ENCODE assay signal across 8 cellular contexts in genomic region chr6:3118353-3119039, GRCh38. TPM values are rescaled to one million over a fixed set of nuclear protein-coding genes. Genes with fewer than 3 reads are reported as not detected.
DNase-seq lines count a peak whose midpoint lies in the region; ATAC-seq lines count a peak whose summit lies in the region.

BPHL (plus strand) TSS chr6:3118711; CDS start chr6:3118741, 30 bp downstream.

- peaks cover 11% of the 10 kb centered on the region for H3K36me3 Mint-ChIP-seq in effector memory CD8-positive, alpha-beta T cell (ENCODE audit: insufficient read depth)
- H3K36me3 Mint-ChIP-seq in memory B cell = peaks cover 1% of the 10 kb centered on the region

- H3K27ac Mint-ChIP-seq in effector memory CD8-positive, alpha-beta T cell = peak within 1 kb of the TSS; percentile 97 to 98
- peak within 1 kb of the TSS; percentile 99 for H3K27ac Mint-ChIP-seq in memory B cell

- DNase-seq in COLO829 (ENCODE audit: low spot score) = peak; percentile 100
- peak; percentile 97 for DNase-seq in HT-29 (ENCODE audit: low spot score)
- peak; percentile 99 for DNase-seq in NK-92 treated with Interleukin-12 subunit alpha and Interleukin-12 subunit beta, amount 100 ng/mL, for 24 hours (lab: John Stamatoyannopoulos, UW)
- peak; percentile 99 to 100 (median 99) for DNase-seq in activated CD8-positive, alpha-beta memory T cell treated with anti-CD3 and anti-CD28 coated beads for 48 hours (ENCODE audit: low read depth in 2 of 3, low spot score in 2 of 3)
- DNase-seq in effector memory CD8-positive, alpha-beta T cell = peak; percentile 100
- DNase-seq in memory B cell (ENCODE audit: low spot score in 2 of 2) = peak; percentile 100
- DNase-seq in stimulated activated CD8-positive, alpha-beta memory T cell treated with anti-CD3 and anti-CD28 coated beads, Interleukin-12 subunit alpha, Interleukin-12 subunit beta, amount 100 ng/mL, for 1 hour (ENCODE audit: low read depth) = peak; percentile 99

- ATAC-seq in GM21360 (IDR thresholded peaks at IDR 0.05; ENCODE audit: unreplicated experiment) = peak; percentile 85
- peak; percentile 86 for ATAC-seq in effector memory CD8-positive, alpha-beta T cell (replicated peaks)
- ATAC-seq in memory B cell (ENCODE audit: low read depth) = peak; percentile 87

- H3K27me3 Mint-ChIP-seq in effector memory CD8-positive, alpha-beta T cell = no peaks in the 10 kb centered on the region
- no peaks in the 10 kb centered on the region for H3K27me3 Mint-ChIP-seq in memory B cell

- peak within 1 kb of the TSS; percentile 87 to 89 for H3K4me3 Mint-ChIP-seq in effector memory CD8-positive, alpha-beta T cell
- H3K4me3 Mint-ChIP-seq in memory B cell = peak within 1 kb of the TSS; percentile 97

- peaks cover 12 to 15% of the 10 kb centered on the region in 2 donors for H3K4me1 Mint-ChIP-seq in effector memory CD8-positive, alpha-beta T cell (ENCODE audit: low read depth in 2 of 2)
- H3K4me1 Mint-ChIP-seq in memory B cell = peaks cover 14% of the 10 kb centered on the region

- no peaks in the 10 kb centered on the region for H3K9me3 Mint-ChIP-seq in effector memory CD8-positive, alpha-beta T cell
- H3K9me3 Mint-ChIP-seq in memory B cell = no peaks in the 10 kb centered on the region

RNA-seq across cellular contexts. Expression of gene BPHL, which starts in this region (rescaled TPM):
- 7.3 and 8.7 TPM in 2 replicates for total RNA-seq in HT-29 (2014; rRNA removed; shearing (Covaris generic))

Comparison
In these comparisons a context has a peak if more than half of its experiments do, and no peak if none do; other contexts are left out.
1. Peak in every context shown above with its lines: DNase-seq and ATAC-seq.